Comparison of ENCODE assay signal across 22 cellular contexts in genomic region chr18:78771496-78772368, GRCh38.
"Had no signal": no experiment of that assay in that cellular context is flagged by ENCODE, and none has a peak within 500 bp of the region (broad histone marks: within the 10 kb centered on the region; RNA-seq: fewer than 3 reads in every experiment).

No MANE protein-coding gene starts in this region.

- H3K4me1 Mint-ChIP-seq: immature natural killer cell; memory B cell; natural killer cell; stimulated activated memory B cell treated with anti-CD40 and anti-IgM and Interleukin-4, amounts not matched to agents 10 μg/mL and 1 μg/mL and 100 μg/mL, for 72 hours had no signal

- H3K36me3 Mint-ChIP-seq: immature natural killer cell; memory B cell; mesothelial cell of epicardium; natural killer cell; stimulated activated memory B cell treated with anti-CD40 and anti-IgM and Interleukin-4, amounts not matched to agents 10 μg/mL and 1 μg/mL and 100 μg/mL, for 72 hours had no signal

- H3K9me3 ChIP-seq: left lung, lower lobe of right lung, psoas muscle, spleen, stomach, thoracic aorta, transverse colon had no signal

- H3K9me3 Mint-ChIP-seq: dendritic cell treated with granulocyte-macrophage colony-stimulating factor and Interleukin-4, amounts not matched to agents 40 ng/mL and 50 ng/mL, for 4 days; endodermal cell; immature natural killer cell; memory B cell; mesothelial cell of epicardium; natural killer cell; stimulated activated memory B cell treated with anti-CD40 and anti-IgM and Interleukin-4, amounts not matched to agents 10 μg/mL and 1 μg/mL and 100 μg/mL, for 72 hours had no signal

- H3K4me3 ChIP-seq: left lung, lower lobe of right lung, psoas muscle, spleen, stomach, thoracic aorta, transverse colon had no signal

- H3K36me3 ChIP-seq: left lung, lower lobe of right lung, spleen, stomach, thoracic aorta, transverse colon had no signal

- DNase-seq: endodermal cell; erythroblast; foreskin keratinocyte; immature natural killer cell; left lung; lower lobe of right lung; natural killer cell; psoas muscle; retina; spleen; stimulated activated CD4-positive, alpha-beta T cell treated with anti-CD3 and anti-CD28 coated beads, Interleukin-15, amount 100 ng/mL, for 24 hours; stimulated activated CD4-positive, alpha-beta T cell treated with anti-CD3 and anti-CD28 coated beads, Interleukin-1b, Interleukin-23, amount 100 ng/mL, for 48 hours; stimulated activated CD4-positive, alpha-beta T cell treated with anti-CD3 and anti-CD28 coated beads, Interleukin-4, amount 100 ng/mL, for 24 hours; substantia nigra; transverse colon had no signal

- H3K27me3 ChIP-seq: foreskin keratinocyte, transverse colon had no signal

- H3K27me3 Mint-ChIP-seq: memory B cell; stimulated activated memory B cell treated with anti-CD40 and anti-IgM and Interleukin-4, amounts not matched to agents 10 μg/mL and 1 μg/mL and 100 μg/mL, for 72 hours had no signal

- H3K4me3 Mint-ChIP-seq: dendritic cell treated with granulocyte-macrophage colony-stimulating factor and Interleukin-4, amounts not matched to agents 40 ng/mL and 50 ng/mL, for 4 days; endodermal cell; immature natural killer cell; memory B cell; mesothelial cell of epicardium; natural killer cell; stimulated activated memory B cell treated with anti-CD40 and anti-IgM and Interleukin-4, amounts not matched to agents 10 μg/mL and 1 μg/mL and 100 μg/mL, for 72 hours had no signal

- H3K27ac Mint-ChIP-seq: dendritic cell treated with granulocyte-macrophage colony-stimulating factor and Interleukin-4, amounts not matched to agents 40 ng/mL and 50 ng/mL, for 4 days; endodermal cell; immature natural killer cell; memory B cell; mesothelial cell of epicardium; natural killer cell; stimulated activated memory B cell treated with anti-CD40 and anti-IgM and Interleukin-4, amounts not matched to agents 10 μg/mL and 1 μg/mL and 100 μg/mL, for 72 hours had no signal

- ATAC-seq: foreskin keratinocyte; left lung; lower lobe of right lung; natural killer cell; psoas muscle; sciatic nerve; stimulated activated memory B cell treated with anti-CD40 and anti-IgM and Interleukin-4, amounts not matched to agents 10 μg/mL and 1 μg/mL and 100 μg/mL, for 72 hours had no signal

- H3K27ac ChIP-seq: foreskin keratinocyte, left lung, lower lobe of right lung, psoas muscle, spleen, stomach, thoracic aorta, transverse colon had no signal
